Comparison of ENCODE assay signal across 10 cellular contexts in the genomic region with DNA sequence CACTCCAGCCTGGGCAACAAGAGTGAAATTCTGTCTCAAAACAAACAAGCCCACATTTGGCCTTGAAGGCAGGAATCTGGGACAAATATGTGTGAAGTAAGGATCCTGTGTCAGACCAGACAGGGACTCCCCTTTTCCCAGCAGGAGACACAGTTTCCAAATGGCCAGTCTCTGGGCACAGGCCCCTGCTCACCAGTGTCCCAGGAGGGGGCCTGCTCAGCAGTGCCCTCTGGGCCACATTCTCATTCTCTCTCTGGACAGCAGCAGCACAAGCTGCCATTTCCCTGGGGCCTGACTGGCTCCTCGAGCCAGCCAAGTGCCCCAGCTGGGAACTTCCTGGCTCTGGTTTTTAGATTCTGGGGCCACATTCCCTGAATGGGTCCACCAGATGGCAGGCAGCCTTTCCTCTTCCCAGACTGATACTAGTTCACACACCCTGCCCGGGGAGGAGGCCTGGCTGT. TPM values are rescaled to one million over a fixed set of nuclear protein-coding genes. Genes with fewer than 3 reads are reported as not detected.
A peak's percentile ranks its signal among the peaks of the same experiment; 100 is the strongest.
DNase-seq lines count a peak whose midpoint lies in the region; ATAC-seq and TF ChIP-seq lines count a peak whose summit lies in the region.
"Had no signal": no experiment of that assay in that cellular context is flagged by ENCODE, and none has a peak within 500 bp of the region (broad histone marks: within the 10 kb centered on the region; RNA-seq: fewer than 3 reads in every experiment).

No MANE protein-coding gene starts in this region.

- TF ChIP-seq CTCF in glutamatergic neuron (IDR thresholded peaks at IDR 0.05; ENCODE audit: partially characterized antibody, unreplicated experiment), result no peak

- peaks cover 19% of the 10 kb centered on the region for H3K4me1 ChIP-seq in adipocyte (ENCODE audit: control insufficient read depth, insufficient read depth, low read length)

- H3K4me1 Mint-ChIP-seq in glutamatergic neuron (ENCODE audit: low read depth, unreplicated experiment), result peaks cover 13% of the 10 kb centered on the region
- H3K4me1 Mint-ChIP-seq in activated CD4-positive, alpha-beta T cell treated with anti-CD3 and anti-CD28 coated beads, Interleukin-2, amount 10 ng/mL, durations not matched to agents 24 days and 14 days, result peaks cover 3% of the 10 kb centered on the region

- peak overlapping the region; percentile 5 for H3K9ac ChIP-seq in adipocyte (ENCODE audit: low read length)

- peak; percentile 30 for ATAC-seq in sciatic nerve
- ATAC-seq in HG02571 (IDR thresholded peaks at IDR 0.05; ENCODE audit: unreplicated experiment), result no peak
- ATAC-seq: left lung had no signal

- H3K27me3 Mint-ChIP-seq in glutamatergic neuron (ENCODE audit: unreplicated experiment), result peaks cover 2% of the 10 kb centered on the region
- H3K27me3 Mint-ChIP-seq in activated CD4-positive, alpha-beta T cell treated with anti-CD3 and anti-CD28 coated beads, Interleukin-2, amount 10 ng/mL, durations not matched to agents 24 days and 14 days, result no peaks in the 10 kb centered on the region

- H3K27me3 ChIP-seq in adipocyte (replicated peaks; ENCODE audit: control insufficient read depth, insufficient read depth, low read length), result no peaks in the 10 kb centered on the region
- H3K27me3 ChIP-seq: left lung, SJSA1 had no signal

- DNase-seq in Daoy (ENCODE audit: low read depth), result peak; percentile 15
- DNase-seq in adipocyte (ENCODE audit: low read depth), result peak; percentile 56
- peak; percentile 41 for DNase-seq in glutamatergic neuron
- DNase-seq in sciatic nerve (ENCODE audit: low spot score), result no peak
- DNase-seq in NCI-H2107 (lab: John Stamatoyannopoulos, UW), result no peak
- DNase-seq in NCI-H748 treated with DMSO at 0.1 percent for 48 hours (lab: John Stamatoyannopoulos, UW), result no peak
- no peak for DNase-seq in activated CD4-positive, alpha-beta T cell treated with anti-CD3 and anti-CD28 coated beads, Interleukin-2, amount 10 ng/mL, durations not matched to agents 24 days and 14 days
- DNase-seq: left lung had no signal

- H3K27ac Mint-ChIP-seq in glutamatergic neuron (ENCODE audit: unreplicated experiment), result peak overlapping the region; percentile 76
- H3K27ac Mint-ChIP-seq in activated CD4-positive, alpha-beta T cell treated with anti-CD3 and anti-CD28 coated beads, Interleukin-2, amount 10 ng/mL, durations not matched to agents 24 days and 14 days, result no peak overlapping the region

- H3K9me3 Mint-ChIP-seq in glutamatergic neuron (ENCODE audit: unreplicated experiment), result peaks cover 3% of the 10 kb centered on the region
- H3K9me3 Mint-ChIP-seq in activated CD4-positive, alpha-beta T cell treated with anti-CD3 and anti-CD28 coated beads, Interleukin-2, amount 10 ng/mL, durations not matched to agents 24 days and 14 days, result no peaks in the 10 kb centered on the region

- no peaks in the 10 kb centered on the region for H3K36me3 Mint-ChIP-seq in glutamatergic neuron (ENCODE audit: unreplicated experiment)
- peaks cover 16% of the 10 kb centered on the region for H3K36me3 Mint-ChIP-seq in activated CD4-positive, alpha-beta T cell treated with anti-CD3 and anti-CD28 coated beads, Interleukin-2, amount 10 ng/mL, durations not matched to agents 24 days and 14 days (ENCODE audit: low read depth)

- H3K4me3 ChIP-seq in adipocyte (ENCODE audit: low read length), result no peak overlapping the region
- H3K4me3 ChIP-seq: left lung, SJSA1 had no signal

- no peaks in the 10 kb centered on the region for H3K9me3 ChIP-seq in adipocyte (ENCODE audit: control insufficient read depth, low read length)
- H3K9me3 ChIP-seq: left lung, SJSA1 had no signal

- H3K4me3 Mint-ChIP-seq in glutamatergic neuron (ENCODE audit: unreplicated experiment), result no peak overlapping the region
- no peak overlapping the region for H3K4me3 Mint-ChIP-seq in activated CD4-positive, alpha-beta T cell treated with anti-CD3 and anti-CD28 coated beads, Interleukin-2, amount 10 ng/mL, durations not matched to agents 24 days and 14 days

- H3K36me3 ChIP-seq in adipocyte (ENCODE audit: control insufficient read depth, insufficient read depth, low read length, severe bottlenecking), result peaks cover 14% of the 10 kb centered on the region
- H3K36me3 ChIP-seq: SJSA1 had no signal

- intact Hi-C loops in sciatic nerve (cut with DNase I), result no loop called here
- intact Hi-C loops in activated CD4-positive, alpha-beta T cell treated with anti-CD3 and anti-CD28 coated beads, Interleukin-2, amount 10 ng/mL, durations not matched to agents 24 days and 14 days (cut with micrococcal nuclease), result no loop called here

RNA-seq across cellular contexts. Expression of a gene that starts 11.7 kb away (rescaled TPM):
- total RNA-seq in Daoy (2014; rRNA removed; shearing (Covaris generic)), result 1.2 and 1.7 TPM in 2 replicates
- total RNA-seq in glutamatergic neuron (ENCODE audit: unreplicated experiment), result 41.0 TPM
- total RNA-seq in sciatic nerve, result 37.7 TPM
- total RNA-seq in activated CD4-positive, alpha-beta T cell treated with anti-CD3 and anti-CD28 coated beads, Interleukin-2, amount 10 ng/mL, durations not matched to agents 24 days and 14 days, result 29.1 and 32.8 TPM in 2 replicates

Comparison
In these comparisons a context has a peak if more than half of its experiments do, and no peak if none do; other contexts are left out.
1. DNase-seq: peak in Daoy (single experiment), adipocyte (single experiment) and glutamatergic neuron (single experiment); none in sciatic nerve (single experiment), NCI-H2107 (single experiment), NCI-H748 treated with DMSO at 0.1 percent for 48 hours (single experiment) and activated CD4-positive, alpha-beta T cell treated with anti-CD3 and anti-CD28 coated beads, Interleukin-2, amount 10 ng/mL, durations not matched to agents 24 days and 14 days (single experiment).
2. RNA of a gene that starts 11.7 kb away (total RNA-seq): 41.0 TPM in glutamatergic neuron (single experiment), 37.7 TPM in sciatic nerve (single experiment) and 29.1 to 32.8 TPM in activated CD4-positive, alpha-beta T cell treated with anti-CD3 and anti-CD28 coated beads, Interleukin-2, amount 10 ng/mL, durations not matched to agents 24 days and 14 days; 1.2 to 1.7 TPM in Daoy; every median in the first group is over 10 times any median in the second.